8 cellular contexts compared by ENCODE assay signal in genomic region chr17:38704645-38705522, GRCh38. TPM values are rescaled to one million over a fixed set of nuclear protein-coding genes. Genes with fewer than 3 reads are reported as not detected.
DNase-seq lines count a peak whose midpoint lies in the region; ATAC-seq and TF ChIP-seq lines count a peak whose summit lies in the region.

Gene MLLT6, plus strand, starts transcription at chr17:38705273. Its CDS starts 360 bp downstream, at chr17:38705633.

- intact Hi-C loops in dendritic cell treated with granulocyte-macrophage colony-stimulating factor and Interleukin-4, amounts not matched to agents 40 ng/mL and 50 ng/mL, for 4 days (cut with micrococcal nuclease): no loop called here
- intact Hi-C loops in left colon (cut with DNase I, micrococcal nuclease): no loop called here

- H3K9ac ChIP-seq in H9 (ENCODE audit: extremely low read depth, insufficient read length, low read length): no peak within 1 kb of the TSS

- H3K23me2 ChIP-seq in H9 (ENCODE audit: insufficient read length, low read depth, low read length, poor library complexity, severe bottlenecking): peaks cover 25% of the 10 kb centered on the region

- H3K9me3 ChIP-seq in H9 (ENCODE audit: control insufficient read depth, low read depth, low read length): no peaks in the 10 kb centered on the region

- H3K79me2 ChIP-seq in H9 (ENCODE audit: insufficient read depth, low read length): no peaks in the 10 kb centered on the region

- peak; percentile 42 for ATAC-seq in left colon
- no peak for ATAC-seq in HG02981 (IDR thresholded peaks at IDR 0.05; ENCODE audit: unreplicated experiment)

- no peak within 1 kb of the TSS for H4K91ac ChIP-seq in H9 (ENCODE audit: insufficient read length, low read depth, low read length)

- no peak within 1 kb of the TSS for H2AFZ ChIP-seq in H9 (ENCODE audit: low read length)

- peak within 1 kb of the TSS; percentile 63 for H3K4me2 ChIP-seq in H9 (ENCODE audit: insufficient read depth, insufficient read length, low read length)

- H4K20me1 ChIP-seq in H9 (ENCODE audit: control insufficient read depth, insufficient read depth, insufficient read length): no peaks in the 10 kb centered on the region

- H3K79me1 ChIP-seq in H9 (ENCODE audit: insufficient read depth, low read depth, low read length, poor library complexity, severe bottlenecking): no peaks in the 10 kb centered on the region

- no peak within 1 kb of the TSS for H3K4ac ChIP-seq in H9 (ENCODE audit: low read depth, low read length)

- no peak within 1 kb of the TSS for H2BK12ac ChIP-seq in H9 (ENCODE audit: insufficient read length, low read depth, low read length)

- H2BK20ac ChIP-seq in H9 (ENCODE audit: low read depth, low read length, poor library complexity, severe bottlenecking): no peak within 1 kb of the TSS

- H3K4me3 Mint-ChIP-seq in H9: peak within 1 kb of the TSS; percentile 77 to 90
- peak within 1 kb of the TSS; percentile 97 for H3K4me3 Mint-ChIP-seq in dendritic cell treated with granulocyte-macrophage colony-stimulating factor and Interleukin-4, amounts not matched to agents 40 ng/mL and 50 ng/mL, for 4 days

- no peak within 1 kb of the TSS for H4K5ac ChIP-seq in H9 (ENCODE audit: insufficient read length, low read depth, low read length)

- H3K18ac ChIP-seq in H9 (ENCODE audit: insufficient read length, low read depth, low read length): no peak within 1 kb of the TSS

- H3K56ac ChIP-seq in H9 (ENCODE audit: insufficient read length, low read depth, low read length): no peak within 1 kb of the TSS

- WGBS in H9 (ENCODE audit: extremely low coverage, insufficient read length, low lambda C conversion rate): no CpG with 5 or more reads among the region's 98 CpGs

- peak within 1 kb of the TSS; percentile 28 to 82 (median 79); a peak in 3 of 7 replicates for H3K27ac Mint-ChIP-seq in H9
- peak within 1 kb of the TSS; percentile 100 for H3K27ac Mint-ChIP-seq in dendritic cell treated with granulocyte-macrophage colony-stimulating factor and Interleukin-4, amounts not matched to agents 40 ng/mL and 50 ng/mL, for 4 days

- TF ChIP-seq CTCF in H9 (conservative IDR thresholded peaks at IDR 0.05): no peak

- peaks cover 0 to 3% of the 10 kb centered on the region in 2 experiments; a peak in 3 of 5 replicates for H3K9me3 Mint-ChIP-seq in H9
- no peaks in the 10 kb centered on the region for H3K9me3 Mint-ChIP-seq in dendritic cell treated with granulocyte-macrophage colony-stimulating factor and Interleukin-4, amounts not matched to agents 40 ng/mL and 50 ng/mL, for 4 days

- H2BK120ac ChIP-seq in H9 (ENCODE audit: low read depth, low read length, poor library complexity, severe bottlenecking): no peak within 1 kb of the TSS

- H4K8ac ChIP-seq in H9 (replicated peaks; ENCODE audit: insufficient read length, low read depth, low read length): no peak within 1 kb of the TSS

- DNase-seq in AG08396 (ENCODE audit: low spot score): peak; percentile 92
- DNase-seq in H9: peak; percentile 73
- peak; percentile 67 to 90 for DNase-seq in NCI-H526 (lab: John Stamatoyannopoulos, UW)
- DNase-seq in activated CD4-positive, alpha-beta T cell treated with anti-CD3 and anti-CD28 coated beads, Interleukin-2, amount 50 U/mL, for 1 hour: peak; percentile 79
- peak; percentile 80 to 84 for DNase-seq in left colon
- peak; percentile 65 for DNase-seq in stimulated activated CD4-positive, alpha-beta T cell treated with anti-CD3 and anti-CD28 coated beads, Interleukin-1b, Interleukin-23, amount 100 ng/mL, for 48 hours

- H2AK5ac ChIP-seq in H9 (ENCODE audit: insufficient read length, low read length): no peak within 1 kb of the TSS

- H3K36me3 Mint-ChIP-seq in H9 (ENCODE audit: insufficient read depth in 1 of 3, low read depth in 3 of 3): no peaks in the 10 kb centered on the region; a peak in 3 of 7 replicates
- H3K36me3 Mint-ChIP-seq in dendritic cell treated with granulocyte-macrophage colony-stimulating factor and Interleukin-4, amounts not matched to agents 40 ng/mL and 50 ng/mL, for 4 days (ENCODE audit: low read depth): peaks cover 81% of the 10 kb centered on the region

- H3K27ac ChIP-seq in H9 (ENCODE audit: insufficient read length, low read depth, low read length): no peak within 1 kb of the TSS

- H3K4me1 ChIP-seq in H9 (ENCODE audit: insufficient read depth, low read length): peaks cover 5% of the 10 kb centered on the region; the same call in 1 of the 2 replicates

- peaks cover 57% of the 10 kb centered on the region for H3K27me3 ChIP-seq in H9 (ENCODE audit: insufficient read depth, low read length)

- no peak within 1 kb of the TSS for H3K23ac ChIP-seq in H9 (ENCODE audit: insufficient read length, low read depth, low read length)

- peaks cover 91% of the 10 kb centered on the region for H3K27me3 Mint-ChIP-seq in H9 (ENCODE audit: low read depth)
- H3K27me3 Mint-ChIP-seq in dendritic cell treated with granulocyte-macrophage colony-stimulating factor and Interleukin-4, amounts not matched to agents 40 ng/mL and 50 ng/mL, for 4 days: no peaks in the 10 kb centered on the region

- no peak within 1 kb of the TSS for H2BK5ac ChIP-seq in H9 (ENCODE audit: insufficient read length, low read length)

- H3K4me1 Mint-ChIP-seq in H9: peaks cover 42 to 58% of the 10 kb centered on the region in 2 experiments
- H3K4me1 Mint-ChIP-seq in dendritic cell treated with granulocyte-macrophage colony-stimulating factor and Interleukin-4, amounts not matched to agents 40 ng/mL and 50 ng/mL, for 4 days (ENCODE audit: low read depth): peaks cover 55% of the 10 kb centered on the region

- H3T11ph ChIP-seq in H9 (ENCODE audit: low read length): no peak within 1 kb of the TSS

- H3K14ac ChIP-seq in H9 (ENCODE audit: insufficient read depth, low read length): no peak within 1 kb of the TSS

- H2BK15ac ChIP-seq in H9 (ENCODE audit: low read depth, low read length): no peak within 1 kb of the TSS

RNA-seq across cellular contexts. Expression of gene MLLT6, which starts in this region (rescaled TPM):
- 25.1 and 26.4 TPM in 2 replicates for total RNA-seq in H9 (2021)
- 10 to 100 TPM; 82.5 to 87.9 TPM for total RNA-seq in left colon
